ENCODE assay signal across 8 cellular contexts in genomic region chr1:236143104-236143948, GRCh38. TPM values are rescaled to one million over a fixed set of nuclear protein-coding genes. Genes with fewer than 3 reads are reported as not detected.
A peak's percentile ranks its signal among the peaks of the same experiment; 100 is the strongest.
DNase-seq lines count a peak whose midpoint lies in the region; ATAC-seq and TF ChIP-seq lines count a peak whose summit lies in the region.

No MANE protein-coding gene starts in this region.

- DNase-seq in activated CD4-positive, alpha-beta T cell treated with anti-CD3 and anti-CD28 coated beads for 36 hours = peak; percentile 76
- DNase-seq in activated CD4-positive, alpha-beta T cell treated with anti-CD3 and anti-CD28 coated beads for 1 hour = no peak
- DNase-seq in choroid plexus epithelial cell (ENCODE audit: low read depth) = peak; percentile 87
- DNase-seq in stimulated activated CD8-positive, alpha-beta memory T cell treated with anti-CD3 and anti-CD28 coated beads, Interleukin-4, amount 100 ng/mL, for 48 hours = peak; percentile 62
- DNase-seq in RPMI8226 = no peak

- peak overlapping the region; percentile 47 for H3K27ac Mint-ChIP-seq in activated CD4-positive, alpha-beta T cell treated with anti-CD3 and anti-CD28 coated beads for 36 hours

- H3K36me3 Mint-ChIP-seq in activated CD4-positive, alpha-beta T cell treated with anti-CD3 and anti-CD28 coated beads for 36 hours (ENCODE audit: low read depth) = peaks cover 1% of the 10 kb centered on the region

- H3F3A ChIP-seq in SU-DHL-6 (ENCODE audit: insufficient read depth) = no peaks in the 10 kb centered on the region

- no peak overlapping the region for H3K27ac ChIP-seq in SU-DHL-6 (ENCODE audit: low read depth, low read length)
- peak overlapping the region; percentile 14 to 28 for H3K27ac ChIP-seq in liver (ENCODE audit: low read depth in 1 of 2, low read length in 2 of 2)

- H3K4me3 Mint-ChIP-seq in activated CD4-positive, alpha-beta T cell treated with anti-CD3 and anti-CD28 coated beads for 36 hours = peak overlapping the region; percentile 95

- peak overlapping the region; percentile 83 for H3K4me2 ChIP-seq in SU-DHL-6 (ENCODE audit: low read depth, low read length, poor library complexity, severe bottlenecking)

- no peaks in the 10 kb centered on the region for H3K27me3 ChIP-seq in SU-DHL-6 (ENCODE audit: low read length)
- no peaks in the 10 kb centered on the region for H3K27me3 ChIP-seq in liver (ENCODE audit: control insufficient read depth in 4 of 4, insufficient read depth in 4 of 4, low read length in 3 of 4)

- intact Hi-C loops in activated CD4-positive, alpha-beta T cell treated with anti-CD3 and anti-CD28 coated beads for 36 hours (cut with DNase I, micrococcal nuclease) = loop anchor here (1.0 to 10.0 kb wide), 5 partner anchors 35 to 459 kb away; partner anchors contain the start of genes EDARADD (in 1 of the 2) and HEATR1 (in 1 of the 2)

- H3K79me2 ChIP-seq in SU-DHL-6 (ENCODE audit: insufficient read depth, low read length) = no peaks in the 10 kb centered on the region

- peaks cover 3% of the 10 kb centered on the region; the same call in 1 of the 2 replicates for H4K20me1 ChIP-seq in SU-DHL-6 (ENCODE audit: low read depth, low read length)

- H3K9me3 ChIP-seq in SU-DHL-6 (ENCODE audit: insufficient read depth, low read length) (no peaks in the 10 kb centered on the region), liver (ENCODE audit: control insufficient read depth in 4 of 4, low read length in 3 of 4) (no peaks in the 10 kb centered on the region)

- POLR2A ChIA-PET in activated CD4-positive, alpha-beta T cell treated with anti-CD3 and anti-CD28 coated beads for 36 hours (lab: Charles Lee) = interaction anchor here (0.7 to 0.9 kb wide), 4 partner anchors 11 to 271 kb away, joined by 3 to 4 read pairs (median 3); no protein-coding TSS in a partner anchor

- 30% methylated on average over 39 of the region's 39 CpGs for WGBS in liver

- no peak for TF ChIP-seq RAD21 in liver (IDR thresholded peaks at IDR 0.05)

- no peaks in the 10 kb centered on the region for H3K9me3 Mint-ChIP-seq in activated CD4-positive, alpha-beta T cell treated with anti-CD3 and anti-CD28 coated beads for 36 hours (ENCODE audit: low read depth)

- TF ChIP-seq CTCF in SU-DHL-6 (IDR thresholded peaks at IDR 0.05; ENCODE audit: insufficient read depth, low read length, poor library complexity, severe bottlenecking) = no peak
- TF ChIP-seq CTCF in choroid plexus epithelial cell (conservative IDR thresholded peaks at IDR 0.05; ENCODE audit: low read depth, low read length) = no peak
- TF ChIP-seq CTCF in liver (IDR thresholded peaks at IDR 0.05; ENCODE audit: low read depth, low read length, missing input control) = no peak

- CTCF ChIA-PET in activated CD4-positive, alpha-beta T cell treated with anti-CD3 and anti-CD28 coated beads for 36 hours (lab: Charles Lee) = interaction anchor here (0.5 to 1.3 kb wide), 10 partner anchors 9 to 825 kb away, joined by 3 to 5 read pairs (median 3); partner anchors contain the start of gene LGALS8

- peak overlapping the region; percentile 69 for H3K9ac ChIP-seq in SU-DHL-6 (ENCODE audit: low read length)
- H3K9ac ChIP-seq in liver (ENCODE audit: low read depth in 1 of 2, low read length in 2 of 2) = peak overlapping the region; percentile 57 to 72

- H3K4me3 ChIP-seq in SU-DHL-6 (ENCODE audit: insufficient read depth, low read length, poor library complexity, severe bottlenecking) (peak overlapping the region; percentile 82), choroid plexus epithelial cell (ENCODE audit: low read depth, low read length) (peak overlapping the region; percentile 65), liver (ENCODE audit: low read depth in 1 of 3, low read length in 3 of 3) (peak overlapping the region; percentile 74 to 85 (median 78))

- peaks cover 30% of the 10 kb centered on the region for H3K27me3 Mint-ChIP-seq in activated CD4-positive, alpha-beta T cell treated with anti-CD3 and anti-CD28 coated beads for 36 hours

- peak; percentile 86 for ATAC-seq in activated CD4-positive, alpha-beta T cell treated with anti-CD3 and anti-CD28 coated beads for 36 hours
- ATAC-seq in HG03066 (IDR thresholded peaks at IDR 0.05; ENCODE audit: low read depth, unreplicated experiment) = peak; percentile 45

- peaks cover 0 to 20% (median 15%) of the 10 kb centered on the region in 4 donors for H3K4me1 ChIP-seq in liver (ENCODE audit: control insufficient read depth in 4 of 4, insufficient read depth in 4 of 4, low read length in 3 of 4)

- H3K36me3 ChIP-seq in SU-DHL-6 (ENCODE audit: low read length) (no peaks in the 10 kb centered on the region), liver (ENCODE audit: control insufficient read depth in 4 of 4, insufficient read depth in 3 of 4, low read depth in 1 of 4, low read length in 3 of 4) (no peaks in the 10 kb centered on the region)

- no peaks in the 10 kb centered on the region for H3K9me2 ChIP-seq in SU-DHL-6 (replicated peaks; ENCODE audit: insufficient read depth, low read length)

- peaks cover 15% of the 10 kb centered on the region for H3K4me1 Mint-ChIP-seq in activated CD4-positive, alpha-beta T cell treated with anti-CD3 and anti-CD28 coated beads for 36 hours

- H2AFZ ChIP-seq in SU-DHL-6 (ENCODE audit: low read depth, low read length, severe bottlenecking) = peak overlapping the region; percentile 97

TF ChIP-seq in liver, 16 proteins besides CTCF, POLR2A, EP300 and RAD21:
- TF ChIP-seq TAF1 (conservative IDR thresholded peaks at IDR 0.05) (no peak), JUND (IDR thresholded peaks at IDR 0.05) (no peak), YY1 (IDR thresholded peaks at IDR 0.05) (no peak), NR2F2 (IDR thresholded peaks at IDR 0.05) (no peak), FOXA2 (IDR thresholded peaks at IDR 0.05) (no peak), REST (IDR thresholded peaks at IDR 0.05) (no peak), EGR1 (IDR thresholded peaks at IDR 0.05; ENCODE audit: low read depth in 2 of 2) (no peak)
TF ChIP-seq in liver: peak in this region for 0.

RNA-seq across cellular contexts. Expression of gene GPR137B, which starts 1.0 kb away (rescaled TPM):
- 1 to 10 TPM; 5.0 to 5.6 TPM for total RNA-seq in activated CD4-positive, alpha-beta T cell treated with anti-CD3 and anti-CD28 coated beads for 36 hours
- total RNA-seq in liver = 1 to 10 TPM; 3.6 to 7.0 TPM
- 1 to 10 TPM; 2.2 to 8.6 TPM for polyA plus RNA-seq in liver

Comparison
In these comparisons a context has a peak if more than half of its experiments do, and no peak if none do; other contexts are left out.
1. DNase-seq: peak in activated CD4-positive, alpha-beta T cell treated with anti-CD3 and anti-CD28 coated beads for 36 hours (single experiment), choroid plexus epithelial cell (single experiment) and stimulated activated CD8-positive, alpha-beta memory T cell treated with anti-CD3 and anti-CD28 coated beads, Interleukin-4, amount 100 ng/mL, for 48 hours (single experiment); none in activated CD4-positive, alpha-beta T cell treated with anti-CD3 and anti-CD28 coated beads for 1 hour (single experiment) and RPMI8226 (single experiment).
2. Peak in every context shown above with its lines, with median percentiles within 50 percentile points of each other: H3K4me3 ChIP-seq.